16 cellular contexts compared by ENCODE assay signal in the genomic region with DNA sequence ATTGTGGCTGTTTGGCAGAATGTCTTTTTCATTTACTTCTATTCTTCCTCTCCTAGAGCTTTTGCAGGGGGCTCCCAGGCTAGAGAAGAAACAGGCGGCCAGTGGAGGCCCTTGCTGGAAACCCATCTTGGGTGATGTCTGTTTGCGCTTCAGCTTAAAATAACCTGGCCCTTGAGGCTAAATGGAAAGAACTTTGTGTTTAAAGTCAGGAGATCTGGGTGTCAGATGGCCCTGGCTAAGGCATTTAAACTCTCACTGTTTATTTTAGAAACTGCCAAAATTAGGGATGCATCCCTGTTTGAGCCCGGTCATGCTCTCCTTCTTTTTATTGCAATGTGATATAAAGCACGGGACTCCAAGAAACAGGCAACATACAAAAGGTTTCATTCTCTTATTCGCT.
DNase-seq lines count a peak whose midpoint lies in the region; ATAC-seq and TF ChIP-seq lines count a peak whose summit lies in the region.
"Had no signal": no experiment of that assay in that cellular context is flagged by ENCODE, and none has a peak within 500 bp of the region (broad histone marks: within the 10 kb centered on the region; RNA-seq: fewer than 3 reads in every experiment).

No MANE protein-coding gene starts in this region.

- DNase-seq in cardiac muscle cell (ENCODE audit: low read depth in 1 of 2, low spot score in 1 of 2) = peak in 1 of 2 donors; percentile 31
- no peak for DNase-seq in Right ventricle myocardium superior
- DNase-seq in Karpas-422 = peak; percentile 58
- DNase-seq in right cardiac atrium = no peak
- no peak for DNase-seq in NCI-H2196 treated with DMSO at 0.1 percent for 48 hours (lab: John Stamatoyannopoulos, UW; ENCODE audit: unreplicated experiment)
- DNase-seq in G401 (ENCODE audit: low spot score) = no peak
- DNase-seq: CD4-positive, alpha-beta memory T cell; DMS153; DMS79; GF-D8; GOT3; H9 had no signal

- H2AFZ ChIP-seq in Karpas-422 (ENCODE audit: low read length) = no peak overlapping the region

- no peaks in the 10 kb centered on the region for H3K36me3 ChIP-seq in cardiac muscle cell
- H3K36me3 ChIP-seq in Karpas-422 (ENCODE audit: insufficient read depth, low read length) = no peaks in the 10 kb centered on the region
- H3K36me3 ChIP-seq in stomach smooth muscle (ENCODE audit: control insufficient read depth in 2 of 2, insufficient read depth in 2 of 2, low read length in 2 of 2) = no peaks in the 10 kb centered on the region
- H3K36me3 ChIP-seq: BLaER1 had no signal

- no peaks in the 10 kb centered on the region for H3K27me3 ChIP-seq in cardiac muscle cell
- no peaks in the 10 kb centered on the region for H3K27me3 ChIP-seq in Karpas-422 (ENCODE audit: low read length)
- no peaks in the 10 kb centered on the region for H3K27me3 ChIP-seq in right cardiac atrium (ENCODE audit: control insufficient read depth, insufficient read depth)
- no peaks in the 10 kb centered on the region for H3K27me3 ChIP-seq in stomach smooth muscle (ENCODE audit: control insufficient read depth in 1 of 2, insufficient read depth in 2 of 2, low read length in 2 of 2)
- H3K27me3 ChIP-seq: BLaER1 had no signal

- intact Hi-C loops in Right ventricle myocardium superior (cut with DNase I) (no loop called here), right cardiac atrium (cut with DNase I) (no loop called here)

- 71% methylated on average over 5 of the region's 5 CpGs for WGBS in right cardiac atrium

- ATAC-seq in Right ventricle myocardium superior (ENCODE audit: poor library complexity) (no peak), right cardiac atrium (peak; percentile 63 to 80)
- ATAC-seq: A549 had no signal

- H3K4me3 ChIP-seq in cardiac muscle cell (no peak overlapping the region), Karpas-422 (ENCODE audit: low read length) (no peak overlapping the region), right cardiac atrium (ENCODE audit: low read length) (no peak overlapping the region), stomach smooth muscle (ENCODE audit: low read length in 2 of 2) (peak overlapping the region in 1 of 2 donors; percentile 40)
- H3K4me3 ChIP-seq: A549, BLaER1 had no signal

- in situ Hi-C loops in G401 (cut with HindIII; ENCODE audit: low sequenced_read_pairs) = no loop called here

- peak overlapping the region; percentile 65 for H3K9ac ChIP-seq in Karpas-422 (ENCODE audit: low read length)
- no peak overlapping the region for H3K9ac ChIP-seq in stomach smooth muscle (ENCODE audit: low read length in 2 of 2)
- H3K9ac ChIP-seq: BLaER1 had no signal

- H3K9me2 ChIP-seq in Karpas-422 (replicated peaks; ENCODE audit: insufficient read depth, low read length) = no peaks in the 10 kb centered on the region

- H3K9me3 ChIP-seq in cardiac muscle cell (ENCODE audit: low read depth) = no peaks in the 10 kb centered on the region
- H3K9me3 ChIP-seq in Karpas-422 (ENCODE audit: low read length) = no peaks in the 10 kb centered on the region
- H3K9me3 ChIP-seq in right cardiac atrium (ENCODE audit: control insufficient read depth, low read length) = no peaks in the 10 kb centered on the region
- peaks cover 0 to 3% of the 10 kb centered on the region in 2 donors for H3K9me3 ChIP-seq in stomach smooth muscle (ENCODE audit: control insufficient read depth in 2 of 2, low read length in 2 of 2)
- H3K9me3 ChIP-seq: A549 had no signal

- H3K4me1 ChIP-seq in cardiac muscle cell (ENCODE audit: low read depth) (peaks cover 21% of the 10 kb centered on the region), Karpas-422 (ENCODE audit: low read length) (peaks cover 100% of the 10 kb centered on the region), right cardiac atrium (ENCODE audit: control insufficient read depth, insufficient read depth, low read length) (peaks cover 8% of the 10 kb centered on the region), stomach smooth muscle (ENCODE audit: control insufficient read depth, insufficient read depth, low read length) (peaks cover 41% of the 10 kb centered on the region)
- H3K4me1 ChIP-seq: A549, BLaER1 had no signal

- H3K4me2 ChIP-seq in Karpas-422 (ENCODE audit: low read depth, low read length, poor library complexity, severe bottlenecking) = peak overlapping the region; percentile 58
- H3K4me2 ChIP-seq: A549, BLaER1 had no signal

- no peak for TF ChIP-seq CTCF in cardiac muscle cell (IDR thresholded peaks at IDR 0.05; ENCODE audit: low read depth, low read length)

- no peaks in the 10 kb centered on the region for H3K79me2 ChIP-seq in Karpas-422 (ENCODE audit: low read length)

- peak overlapping the region; percentile 78 for H3K27ac ChIP-seq in cardiac muscle cell
- H3K27ac ChIP-seq in Karpas-422 (ENCODE audit: low read length) = peak overlapping the region; percentile 99
- H3K27ac ChIP-seq in right cardiac atrium (ENCODE audit: low read length) = peak overlapping the region; percentile 60
- peak overlapping the region; percentile 82 for H3K27ac ChIP-seq in stomach smooth muscle (ENCODE audit: low read length)
- H3K27ac ChIP-seq: 22Rv1, A549, BLaER1 had no signal

- H4K20me1 ChIP-seq in Karpas-422 (ENCODE audit: insufficient read depth, low read depth, low read length) = no peaks in the 10 kb centered on the region
- H4K20me1 ChIP-seq: BLaER1 had no signal
